In the genomic region with DNA sequence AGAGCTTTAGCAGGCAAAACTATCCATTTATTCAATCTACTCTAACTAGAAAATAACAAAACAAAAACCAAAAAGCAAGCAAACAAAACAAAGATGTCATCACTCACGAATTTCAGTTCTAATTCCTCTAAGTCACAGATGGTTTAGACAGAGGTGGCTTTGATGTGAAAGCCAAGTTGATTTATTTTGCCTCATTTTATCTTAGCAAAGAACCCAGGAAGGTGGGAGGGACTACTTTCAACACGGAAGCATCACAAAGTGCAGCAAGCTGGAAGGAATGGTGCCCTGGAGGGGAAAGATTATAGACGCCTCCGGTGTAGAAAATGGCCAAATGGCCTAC, we compare ENCODE assay signal across 22 cellular contexts.
DNase-seq lines count a peak whose midpoint lies in the region; ATAC-seq, FAIRE-seq and TF ChIP-seq lines count a peak whose summit lies in the region.
"Had no signal": no experiment of that assay in that cellular context is flagged by ENCODE, and none has a peak within 500 bp of the region (broad histone marks: within the 10 kb centered on the region; RNA-seq: fewer than 3 reads in every experiment).

No MANE protein-coding gene starts in this region.

- H3K27me3 Mint-ChIP-seq in GM23338 (ENCODE audit: insufficient read depth, low read depth, poor library complexity) = no peaks in the 10 kb centered on the region
- H3K27me3 Mint-ChIP-seq: CD4-positive, CD25-positive, alpha-beta regulatory T cell had no signal

- peak overlapping the region; percentile 44 for H3K4me2 ChIP-seq in BLaER1
- no peak overlapping the region for H3K4me2 ChIP-seq in PC-9
- H3K4me2 ChIP-seq in GM23338 = no peak overlapping the region

- H3K9me3 Mint-ChIP-seq in GM23338 = peaks cover 13% of the 10 kb centered on the region; the same call in 2 of the 3 replicates

- TF ChIP-seq CTCF in PC-9 (conservative IDR thresholded peaks at IDR 0.05) (no peak), GM23338 (conservative IDR thresholded peaks at IDR 0.05; ENCODE audit: low read depth in 2 of 2) (no peak)

- H3F3A ChIP-seq in PC-9 (ENCODE audit: insufficient read depth, low read depth) (no peaks in the 10 kb centered on the region), GM23338 (replicated peaks; ENCODE audit: low read depth) (no peaks in the 10 kb centered on the region)

- DNase-seq in PC-9 (no peak), RCC 7860 (ENCODE audit: low spot score) (no peak), HUDEP-2 (lab: John Stamatoyannopoulos, UW; ENCODE audit: unreplicated experiment in 76 of 76) (no peak), GM23338 (ENCODE audit: low spot score) (no peak)
- DNase-seq: 8988T; CD4-positive, CD25-positive, alpha-beta regulatory T cell; COR-L47; DMS 273 treated with DMSO at 0.1 percent for 48 hours; DND-41; GM23248; NCI-H1048; NCI-H1436; NCI-H2029 treated with DMSO at 0.1 percent for 48 hours; NCI-H2171 treated with DMSO at 0.1 percent for 48 hours; NCI-H69; SHP77 had no signal

- TF ChIP-seq POLR2A in GM18505 (IDR thresholded peaks at IDR 0.05; ENCODE audit: borderline replicate concordance, extremely low read depth, insufficient read depth, insufficient read length) = no peak

- H3K79me2 ChIP-seq in PC-9 (ENCODE audit: low read depth) (no peaks in the 10 kb centered on the region), GM23338 (replicated peaks; ENCODE audit: insufficient read depth) (no peaks in the 10 kb centered on the region)

- H3K27me3 ChIP-seq in BLaER1 (no peaks in the 10 kb centered on the region), PC-9 (ENCODE audit: insufficient read depth, low read depth) (no peaks in the 10 kb centered on the region), GM23338 (ENCODE audit: insufficient read depth) (no peaks in the 10 kb centered on the region)

- no TSS peak for BruUV-seq in PC-9 (replicated peaks; lab: Mats Ljungman, UMichigan)

- H3K27ac Mint-ChIP-seq in GM23338 = no peak overlapping the region

- H3K9me2 ChIP-seq in PC-9 (ENCODE audit: insufficient read depth) (no peaks in the 10 kb centered on the region), GM23338 (ENCODE audit: insufficient read depth) (no peaks in the 10 kb centered on the region)

- intact Hi-C loops in PC-9 (cut with micrococcal nuclease; ENCODE audit: unreplicated experiment) = no loop called here

- peak overlapping the region; percentile 29; the same call in 1 of the 2 replicates for H2AFZ ChIP-seq in PC-9
- no peak overlapping the region for H2AFZ ChIP-seq in GM23338
- H2AFZ ChIP-seq: GM23248 had no signal

- POLR2A ChIA-PET in PC-9 (lab: Charles Lee; ENCODE audit: unreplicated experiment) = no interaction called here

- CTCF ChIA-PET in PC-9 (lab: Charles Lee) = interaction anchor here (0.8 kb wide), 1 partner anchor 194 kb away, joined by 3 read pairs; no protein-coding TSS in a partner anchor

- no peak overlapping the region for H3K9ac ChIP-seq in BLaER1
- H3K9ac ChIP-seq: GM23248 had no signal

- ATAC-seq in GM18867 (IDR thresholded peaks at IDR 0.05; ENCODE audit: unreplicated experiment) (peak; percentile 72), GM21717 (IDR thresholded peaks at IDR 0.05; ENCODE audit: unreplicated experiment) (peak; percentile 60), GM23338 (no peak), GM18505 (IDR thresholded peaks at IDR 0.05; ENCODE audit: unreplicated experiment) (no peak)
- ATAC-seq: HCT116 had no signal

- H4K20me1 ChIP-seq in BLaER1 = no peaks in the 10 kb centered on the region
- no peaks in the 10 kb centered on the region for H4K20me1 ChIP-seq in PC-9 (ENCODE audit: insufficient read depth)
- H4K20me1 ChIP-seq in GM23338 (replicated peaks; ENCODE audit: insufficient read depth) = no peaks in the 10 kb centered on the region

- H3K9me3 ChIP-seq in BLaER1 (no peaks in the 10 kb centered on the region), PC-9 (ENCODE audit: insufficient read depth, low read depth) (no peaks in the 10 kb centered on the region; the same call in 1 of the 2 replicates)

- peaks cover 8% of the 10 kb centered on the region; the same call in 1 of the 3 replicates for H3K36me3 Mint-ChIP-seq in GM23338 (ENCODE audit: low read depth)
- H3K36me3 Mint-ChIP-seq: CD4-positive, CD25-positive, alpha-beta regulatory T cell had no signal

- no peak for FAIRE-seq in RCC 7860 (lab: Jason Lieb, UNC)

- H3K4me3 Mint-ChIP-seq in GM23338 = no peak overlapping the region
- H3K4me3 Mint-ChIP-seq: CD4-positive, CD25-positive, alpha-beta regulatory T cell had no signal

- H3K36me3 ChIP-seq in BLaER1 (no peaks in the 10 kb centered on the region), PC-9 (ENCODE audit: low read depth) (no peaks in the 10 kb centered on the region), GM23338 (ENCODE audit: insufficient read depth) (no peaks in the 10 kb centered on the region)

- H3K4me1 ChIP-seq in BLaER1 = peaks cover 11% of the 10 kb centered on the region
- no peaks in the 10 kb centered on the region for H3K4me1 ChIP-seq in PC-9 (replicated peaks; ENCODE audit: insufficient read depth)
- no peaks in the 10 kb centered on the region for H3K4me1 ChIP-seq in GM23338 (ENCODE audit: insufficient read depth)

- peaks cover 5% of the 10 kb centered on the region; the same call in 2 of the 3 replicates for H3K4me1 Mint-ChIP-seq in GM23338
- H3K4me1 Mint-ChIP-seq: CD4-positive, CD25-positive, alpha-beta regulatory T cell had no signal

- H3K4me3 ChIP-seq in BLaER1 = no peak overlapping the region
- H3K4me3 ChIP-seq in PC-9 = no peak overlapping the region
- no peak overlapping the region for H3K4me3 ChIP-seq in GM23338
- H3K4me3 ChIP-seq: GM23248, SK-N-MC had no signal

- H3K27ac ChIP-seq in BLaER1 (no peak overlapping the region), PC-9 (no peak overlapping the region), GM23338 (ENCODE audit: low read depth) (no peak overlapping the region)
- H3K27ac ChIP-seq: GM23248, SK-N-MC had no signal

TF ChIP-seq in GM23338, 12 proteins besides CTCF, POLR2A, EP300 and RAD21 (continues in another document):
- TF ChIP-seq NANOG (IDR thresholded peaks at IDR 0.05; ENCODE audit: borderline replicate concordance) (no peak), ZNF114 (CRISPR knock-in tag; IDR thresholded peaks at IDR 0.05) (no peak), EZH2phosphoT487 (IDR thresholded peaks at IDR 0.05; ENCODE audit: unreplicated experiment) (no peak), EZH2 (IDR thresholded peaks at IDR 0.05; ENCODE audit: low read depth, unreplicated experiment) (no peak), STAT1 (IDR thresholded peaks at IDR 0.05; ENCODE audit: unreplicated experiment) (no peak), ZNF462 (CRISPR knock-in tag; IDR thresholded peaks at IDR 0.05) (no peak)

Comparison
In these comparisons a context has a peak if more than half of its experiments do, and no peak if none do; other contexts are left out.
1. ATAC-seq: peak in GM18867 (single experiment) and GM21717 (single experiment); none in GM23338 (single experiment) and GM18505 (single experiment).